8 cellular contexts compared by ENCODE assay signal in genomic region chr9:132268725-132269352, GRCh38.
DNase-seq lines count a peak whose midpoint lies in the region; ATAC-seq, FAIRE-seq and TF ChIP-seq lines count a peak whose summit lies in the region.

No MANE protein-coding gene starts in this region.

- intact Hi-C loops in adrenal gland (cut with DNase I): no loop called here

- H3K27me3 Mint-ChIP-seq in T-cell: no peaks in the 10 kb centered on the region

- CTCF ChIA-PET in T-cell (lab: Charles Lee): interaction anchor here (0.5 to 1.6 kb wide), 9 partner anchors 8 to 1136 kb away, joined by 3 to 8 read pairs (median 3); no protein-coding TSS in a partner anchor

- H3K27me3 ChIP-seq in adrenal gland (no peaks in the 10 kb centered on the region), right atrium auricular region (no peaks in the 10 kb centered on the region), small intestine (ENCODE audit: control insufficient read depth in 2 of 2, insufficient read depth in 2 of 2, low read length in 2 of 2) (no peaks in the 10 kb centered on the region)

- H3K9me3 ChIP-seq in adrenal gland (replicated peaks in 1 of 3): no peaks in the 10 kb centered on the region
- no peaks in the 10 kb centered on the region for H3K9me3 ChIP-seq in right atrium auricular region
- no peaks in the 10 kb centered on the region for H3K9me3 ChIP-seq in small intestine (ENCODE audit: control insufficient read depth, low read depth)

- no peak overlapping the region for H3K4me3 Mint-ChIP-seq in T-cell

- H3K4me1 Mint-ChIP-seq in T-cell: peaks cover 7 to 12% (median 8%) of the 10 kb centered on the region in 3 donors

- no peaks in the 10 kb centered on the region for H3K9me3 Mint-ChIP-seq in T-cell

- H3K27ac Mint-ChIP-seq in T-cell: peak overlapping the region; percentile 66 to 71

- 53 to 54% (median 53%) methylated on average over 10 of the region's 10 CpGs for WGBS in adrenal gland, 4 donors
- WGBS in small intestine, 3 donors: 56 to 62% (median 61%) methylated on average over 10 of the region's 10 CpGs

- peaks cover 44% of the 10 kb centered on the region for H3K36me3 Mint-ChIP-seq in T-cell

- FAIRE-seq in small intestine (lab: Jason Lieb, UNC): no peak

- DNase-seq in GDM1 (lab: John Stamatoyannopoulos, UW) (peak; percentile 21), NCI-H1105 (lab: John Stamatoyannopoulos, UW) (peak; percentile 41), T-cell (peak; percentile 36 to 75 (median 64)), adrenal gland (peak; percentile 59 to 91 (median 78)), right atrium auricular region (ENCODE audit: low spot score) (peak; percentile 79), small intestine (peak; percentile 55)

- ATAC-seq in T-cell (replicated peaks in 1 of 4) (peak; percentile 45 to 67 (median 62)), GM21723 (IDR thresholded peaks at IDR 0.05; ENCODE audit: unreplicated experiment) (no peak), GM21381 (IDR thresholded peaks at IDR 0.05; ENCODE audit: unreplicated experiment) (no peak)

- no peak for TF ChIP-seq POLR2A in adrenal gland (IDR thresholded peaks at IDR 0.05)

- H3K4me1 ChIP-seq in adrenal gland (replicated peaks in 1 of 2): peaks cover 0 to 8% of the 10 kb centered on the region in 2 donors
- H3K4me1 ChIP-seq in right atrium auricular region: peaks cover 0 to 17% of the 10 kb centered on the region in 2 donors
- H3K4me1 ChIP-seq in small intestine (ENCODE audit: control insufficient read depth in 2 of 2, insufficient read depth in 1 of 2, low read depth in 1 of 2, low read length in 1 of 2): no peaks in the 10 kb centered on the region

- TF ChIP-seq CTCF in adrenal gland (IDR thresholded peaks at IDR 0.05) (peak in 5 of 6 experiments; percentile 63 to 76 (median 68)), right atrium auricular region (IDR thresholded peaks at IDR 0.05) (peak; percentile 83 to 90)

- H3K27ac ChIP-seq in adrenal gland (peak overlapping the region in 1 of 5 donors; percentile 32), right atrium auricular region (peak overlapping the region; percentile 51 to 79), small intestine (ENCODE audit: low read depth in 1 of 2, low read length in 1 of 2) (no peak overlapping the region)

- H3K36me3 ChIP-seq in adrenal gland (replicated peaks in 1 of 2): peaks cover 0 to 84% of the 10 kb centered on the region in 2 donors
- H3K36me3 ChIP-seq in right atrium auricular region: peaks cover 51% of the 10 kb centered on the region
- H3K36me3 ChIP-seq in small intestine (ENCODE audit: control insufficient read depth in 2 of 2, insufficient read depth in 2 of 2, low read length in 2 of 2): peaks cover 12 to 33% of the 10 kb centered on the region in 2 donors

- H3K4me3 ChIP-seq in adrenal gland (no peak overlapping the region), right atrium auricular region (no peak overlapping the region), small intestine (ENCODE audit: low read depth in 1 of 2, low read length in 2 of 2) (no peak overlapping the region)

- POLR2A ChIA-PET in T-cell (lab: Charles Lee): interaction anchor here in 1 of 2 donors (0.6 kb wide), 1 partner anchor 518 kb away, joined by 3 read pairs; no protein-coding TSS in a partner anchor

Comparison
In these comparisons a context has a peak if more than half of its experiments do, and no peak if none do; other contexts are left out.
1. DNase-seq: peak in every context shown above with its lines; median percentile 79 in right atrium auricular region; 78 in adrenal gland; 64 in T-cell; 55 in small intestine; 41 in NCI-H1105; 21 in GDM1.
2. ATAC-seq: peak in T-cell (4 of 4); none in GM21723 (single experiment) and GM21381 (single experiment).
3. H3K27ac ChIP-seq: peak in right atrium auricular region (2 of 2); none in small intestine (0 of 2).